Comparison of ENCODE assay signal across 14 cellular contexts in the genomic region with DNA sequence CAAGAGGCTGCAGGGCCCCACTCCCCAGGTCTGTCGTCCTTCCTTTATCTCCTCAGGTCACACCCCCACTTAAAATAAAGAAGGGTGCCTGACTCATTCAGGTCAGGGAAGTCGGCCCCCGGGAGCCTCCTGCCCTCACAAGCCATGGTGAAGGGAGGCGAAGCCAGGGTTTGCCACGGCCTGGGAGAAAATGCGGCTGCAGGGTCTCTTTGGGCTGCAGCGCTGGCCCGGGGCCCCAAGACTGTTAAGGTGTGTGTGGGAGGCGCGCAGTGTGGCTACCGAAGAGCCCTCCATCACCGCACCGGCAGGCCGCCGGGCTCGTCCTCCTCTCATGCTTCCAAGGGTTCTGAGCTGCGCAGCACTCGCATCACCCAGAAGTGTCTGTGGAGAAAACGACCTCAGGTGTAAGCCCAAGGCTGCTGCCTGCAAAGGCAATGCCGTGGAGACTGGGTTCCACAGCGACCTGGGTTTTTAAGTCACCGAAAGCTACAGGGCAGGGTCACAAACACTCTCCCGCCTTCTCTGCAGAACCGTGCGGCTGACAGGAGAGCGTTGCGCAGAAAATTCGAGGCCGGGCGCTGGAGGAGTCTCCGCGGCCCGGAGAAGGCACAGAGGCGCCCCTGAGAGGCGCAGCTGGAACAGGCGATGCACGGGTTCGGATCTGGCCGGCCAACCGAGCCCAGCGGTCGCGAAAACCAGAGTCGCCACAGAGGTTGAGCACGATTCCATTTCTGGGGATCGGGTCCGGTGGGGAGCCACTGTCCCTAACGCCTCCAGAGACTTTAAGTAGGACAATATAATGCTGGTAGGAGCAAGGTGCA. TPM values are rescaled to one million over a fixed set of nuclear protein-coding genes. Genes with fewer than 3 reads are reported as not detected.
A peak's percentile ranks its signal among the peaks of the same experiment; 100 is the strongest.
DNase-seq lines count a peak whose midpoint lies in the region; ATAC-seq, FAIRE-seq and TF ChIP-seq lines count a peak whose summit lies in the region.
"Had no signal": no experiment of that assay in that cellular context is flagged by ENCODE, and none has a peak within 500 bp of the region (broad histone marks: within the 10 kb centered on the region; RNA-seq: fewer than 3 reads in every experiment).

No MANE protein-coding gene starts in this region.

- POLR2A ChIA-PET in HepG2 (lab: Yijun Ruan, JAX), result no interaction called here

- TF ChIP-seq EP300 in HepG2 (IDR thresholded peaks at IDR 0.05; ENCODE audit: low read depth in 2 of 2, low read length in 2 of 2) (no peak), HepG2 (CRISPR knock-in tag; IDR thresholded peaks at IDR 0.05; ENCODE audit: borderline replicate concordance) (no peak)

- H3K9me3 ChIP-seq in HepG2 (ENCODE audit: low read length), result no peaks in the 10 kb centered on the region
- H3K9me3 ChIP-seq in right lobe of liver, result no peaks in the 10 kb centered on the region
- H3K9me3 ChIP-seq in iPS-18c (ENCODE audit: control insufficient read depth, insufficient read depth, low read length), result no peaks in the 10 kb centered on the region
- H3K9me3 ChIP-seq: tibial nerve had no signal

- H3K4me1 ChIP-seq in HepG2 (ENCODE audit: insufficient read depth, low read length) (peaks cover 37% of the 10 kb centered on the region), right lobe of liver (peaks cover 0 to 35% (median 5%) of the 10 kb centered on the region in 4 donors)

- H3K4me3 ChIP-seq in HepG2 (replicated peaks in 1 of 3; ENCODE audit: insufficient read depth in 1 of 3, low read depth in 2 of 3, low read length in 3 of 3) (peak overlapping the region in 1 of 3 experiments; percentile 7; a peak in 1 of 6 replicates), right lobe of liver (no peak overlapping the region), iPS-18c (ENCODE audit: insufficient read depth, low read depth, low read length) (peak overlapping the region; percentile 4; the same call in 1 of the 2 replicates)
- H3K4me3 ChIP-seq: tibial nerve had no signal

- no peak overlapping the region for H3K27ac ChIP-seq in HepG2 (ENCODE audit: extremely low read length, insufficient read depth, low read length)
- H3K27ac ChIP-seq in right lobe of liver, result no peak overlapping the region
- H3K27ac ChIP-seq: tibial nerve had no signal

- H3K9ac ChIP-seq in HepG2 (ENCODE audit: insufficient read depth, low read depth, low read length), result no peak overlapping the region

- DNase-seq in HepG2 (ENCODE audit: low spot score) (no peak), right lobe of liver (no peak), epidermal melanocyte (ENCODE audit: insufficient read length, low spot score) (no peak), globus pallidus (ENCODE audit: low spot score) (no peak)
- DNase-seq in activated T-cell treated with anti-CD3 and anti-CD28 coated beads, Interleukin-2, amount 50 U/mL, for 48 hours, result peak; percentile 47 to 51
- DNase-seq: caudate nucleus, NCI-H1694 treated with DMSO at 0.1 percent for 48 hours, PC-3 had no signal

- H3K27ac Mint-ChIP-seq in stimulated activated memory B cell treated with anti-CD40 and anti-IgM and Interleukin-4, amounts not matched to agents 10 μg/mL and 1 μg/mL and 100 μg/mL, for 72 hours, result no peak overlapping the region

- H3K36me3 ChIP-seq in HepG2 (replicated peaks in 1 of 2; ENCODE audit: control insufficient read depth in 1 of 2, insufficient read depth in 2 of 2, low read length in 2 of 2) (no peaks in the 10 kb centered on the region), right lobe of liver (no peaks in the 10 kb centered on the region)
- H3K36me3 ChIP-seq: tibial nerve had no signal

- no peaks in the 10 kb centered on the region for H4K20me1 ChIP-seq in HepG2 (ENCODE audit: insufficient read depth, low read length)

- CTCF ChIA-PET in HepG2 (lab: Yijun Ruan, JAX; ENCODE audit: low intra/inter-chr PET ratio, low total read pairs), result no interaction called here

- WGBS in HepG2 (ENCODE audit: low lambda C conversion rate), result 67% methylated on average over 34 of the region's 48 CpGs
- 0% methylated on average over 9 of the region's 48 CpGs for WGBS in right lobe of liver (ENCODE audit: insufficient coverage, low coverage, low lambda C conversion rate, missing lambda C conversion rate)

- no peaks in the 10 kb centered on the region for H3K36me3 Mint-ChIP-seq in stimulated activated memory B cell treated with anti-CD40 and anti-IgM and Interleukin-4, amounts not matched to agents 10 μg/mL and 1 μg/mL and 100 μg/mL, for 72 hours

- peaks cover 100% of the 10 kb centered on the region for H3K27me3 Mint-ChIP-seq in stimulated activated memory B cell treated with anti-CD40 and anti-IgM and Interleukin-4, amounts not matched to agents 10 μg/mL and 1 μg/mL and 100 μg/mL, for 72 hours

- no peak for TF ChIP-seq POLR2A in HepG2 (IDR thresholded peaks at IDR 0.05; ENCODE audit: insufficient read depth in 1 of 2, low read depth in 2 of 2, low read length in 2 of 2)
- no peak for TF ChIP-seq POLR2A in right lobe of liver (IDR thresholded peaks at IDR 0.05)

- FAIRE-seq in HepG2 (lab: Jason Lieb, UNC), result no peak

- H3K9me3 Mint-ChIP-seq in stimulated activated memory B cell treated with anti-CD40 and anti-IgM and Interleukin-4, amounts not matched to agents 10 μg/mL and 1 μg/mL and 100 μg/mL, for 72 hours, result no peaks in the 10 kb centered on the region

- ATAC-seq in HepG2 (no peak), right lobe of liver (no peak), HG02884 (IDR thresholded peaks at IDR 0.05; ENCODE audit: unreplicated experiment) (no peak)
- ATAC-seq in stimulated activated memory B cell treated with anti-CD40 and anti-IgM and Interleukin-4, amounts not matched to agents 10 μg/mL and 1 μg/mL and 100 μg/mL, for 72 hours, result no peak
- ATAC-seq: PC-3 had no signal

- no peak for TF ChIP-seq RAD21 in HepG2 (CRISPR knock-in tag; IDR thresholded peaks at IDR 0.05)

- intact Hi-C loops in HepG2 (cut with micrococcal nuclease; ENCODE audit: unreplicated experiment), result loop anchor here (5.0 kb wide), 1 partner anchor 1304 kb away; no protein-coding TSS in a partner anchor
- intact Hi-C loops in right lobe of liver (cut with DNase I), result loop anchor here in 1 of 2 donors (5.0 kb wide), 1 partner anchor 389 kb away; no protein-coding TSS in a partner anchor

- H3K4me1 Mint-ChIP-seq in stimulated activated memory B cell treated with anti-CD40 and anti-IgM and Interleukin-4, amounts not matched to agents 10 μg/mL and 1 μg/mL and 100 μg/mL, for 72 hours, result peaks cover 38% of the 10 kb centered on the region

- no TSS peak for BruUV-seq in HepG2 (replicated peaks; lab: Mats Ljungman, UMichigan)

- no peak overlapping the region for H3K4me2 ChIP-seq in HepG2 (ENCODE audit: low read depth, low read length)

- peak overlapping the region; percentile 46 for H3K4me3 Mint-ChIP-seq in stimulated activated memory B cell treated with anti-CD40 and anti-IgM and Interleukin-4, amounts not matched to agents 10 μg/mL and 1 μg/mL and 100 μg/mL, for 72 hours

- no peaks in the 10 kb centered on the region for H3K79me2 ChIP-seq in HepG2 (ENCODE audit: insufficient read depth, low read length)

- no peak overlapping the region for H2AFZ ChIP-seq in HepG2 (ENCODE audit: low read length)

- TF ChIP-seq CTCF in HepG2 (CRISPR knock-in tag; IDR thresholded peaks at IDR 0.05), result 0 out of 2 replicates have a peak, but pooled peaks have one; percentile 4
- no peak for TF ChIP-seq CTCF in right lobe of liver (IDR thresholded peaks at IDR 0.05)

- in situ Hi-C loops in HepG2 (cut with HindIII; ENCODE audit: extremely low pct_ligation_motif_present, low pct_unique_long_range_greater_than_20kb), result loop anchor here (5.0 kb wide), 3 partner anchors 39 to 389 kb away; no protein-coding TSS in a partner anchor

- H3K27me3 ChIP-seq in HepG2 (ENCODE audit: control insufficient read depth in 1 of 2, insufficient read depth in 2 of 2, low read length in 2 of 2) (peaks cover 21 to 76% of the 10 kb centered on the region in 2 experiments; a peak in 4 of 5 replicates), right lobe of liver (peaks cover 16 to 59% of the 10 kb centered on the region in 2 donors)

RNA-seq across cellular contexts. Expression of gene FOXL2, which starts 8.7 kb away (rescaled TPM):
- total RNA-seq in HepG2 (2016; rRNA removed; fragmentation: Illumina TruSeq; extraction: Trizol) (not detected in 2 replicates), right lobe of liver (not detected)
- total RNA-seq in HepG2 (2016; cell fraction: cytosol; rRNA removed; fragmentation: Illumina TruSeq; extraction: Trizol; ENCODE audit: low read depth), result not detected in 2 replicates
- total RNA-seq in HepG2 (2016; cell fraction: insoluble cytoplasmic fraction; rRNA removed; fragmentation: Illumina TruSeq; extraction: Trizol), result not detected in 2 replicates
- not detected in 2 replicates for total RNA-seq in HepG2 (2016; cell fraction: membrane; rRNA removed; fragmentation: Illumina TruSeq; extraction: Trizol)
- total RNA-seq in HepG2 (2016; cell fraction: nucleus; rRNA removed; fragmentation: Illumina TruSeq; extraction: Trizol), result not detected in 2 replicates
- polyA plus RNA-seq in HepG2 (2011; rRNA removed), result not detected in 2 replicates
- not detected in 2 replicates for polyA plus RNA-seq in HepG2 (2011; cell fraction: cytosol; rRNA removed)
- not detected in 2 replicates for polyA plus RNA-seq in HepG2 (2011; cell fraction: nucleus; rRNA removed)
- polyA plus RNA-seq in HepG2 (2012), result not detected in 2 replicates
- not detected in 2 replicates for polyA plus RNA-seq in HepG2 (2016; cell fraction: cytosol; fragmentation: Illumina TruSeq; extraction: Trizol; ENCODE audit: low read depth)
- not detected in 2 replicates for polyA plus RNA-seq in HepG2 (2016; cell fraction: insoluble cytoplasmic fraction; fragmentation: Illumina TruSeq; extraction: Trizol; ENCODE audit: low read depth)
- polyA plus RNA-seq in HepG2 (2016; cell fraction: membrane; fragmentation: Illumina TruSeq; extraction: Trizol; ENCODE audit: low read depth), result not detected in 2 replicates
- not detected in 2 replicates for polyA plus RNA-seq in HepG2 (2016; cell fraction: nucleus; fragmentation: Illumina TruSeq; extraction: Trizol; ENCODE audit: insufficient read depth, low read depth)
- polyA minus RNA-seq in HepG2 (2011; rRNA and poly(A)+ RNA removed; ENCODE audit: low replicate concordance), result 0.04 and 3.0 TPM in 2 replicates
- polyA minus RNA-seq in HepG2 (2011; cell fraction: cytosol; rRNA and poly(A)+ RNA removed), result 0.18 TPM in 1 of 2 replicates, not detected in the other
- not detected in 2 replicates for polyA minus RNA-seq in HepG2 (2011; cell fraction: nucleus; rRNA and poly(A)+ RNA removed)
- total RNA-seq: PC-3; T-helper 2 cell treated with Interferon-gamma antibody and Interleukin-4, amounts not matched to agents 100 ng/mL and 5 ng/mL, for 36 hours; tibial nerve had no signal

RNA-seq across cellular contexts. Expression of gene FOXL2NB, which starts 8.8 kb away (rescaled TPM):
- total RNA-seq in HepG2 (2016; rRNA removed; fragmentation: Illumina TruSeq; extraction: Trizol) (not detected in 2 replicates), right lobe of liver (not detected)
- not detected in 2 replicates for total RNA-seq in HepG2 (2016; cell fraction: cytosol; rRNA removed; fragmentation: Illumina TruSeq; extraction: Trizol; ENCODE audit: low read depth)
- total RNA-seq in HepG2 (2016; cell fraction: insoluble cytoplasmic fraction; rRNA removed; fragmentation: Illumina TruSeq; extraction: Trizol), result not detected in 2 replicates
- total RNA-seq in HepG2 (2016; cell fraction: membrane; rRNA removed; fragmentation: Illumina TruSeq; extraction: Trizol), result not detected in 2 replicates
- total RNA-seq in HepG2 (2016; cell fraction: nucleus; rRNA removed; fragmentation: Illumina TruSeq; extraction: Trizol), result not detected in 2 replicates
- polyA plus RNA-seq in HepG2 (2011; rRNA removed), result 0.03 TPM in 1 of 2 replicates, not detected in the other
- not detected in 2 replicates for polyA plus RNA-seq in HepG2 (2011; cell fraction: cytosol; rRNA removed)
- polyA plus RNA-seq in HepG2 (2011; cell fraction: nucleus; rRNA removed), result 0.03 and 0.10 TPM in 2 replicates
- not detected in 2 replicates for polyA plus RNA-seq in HepG2 (2012)
- polyA plus RNA-seq in HepG2 (2016; cell fraction: cytosol; fragmentation: Illumina TruSeq; extraction: Trizol; ENCODE audit: low read depth), result not detected in 2 replicates
- polyA plus RNA-seq in HepG2 (2016; cell fraction: insoluble cytoplasmic fraction; fragmentation: Illumina TruSeq; extraction: Trizol; ENCODE audit: low read depth), result not detected in 2 replicates
- not detected in 2 replicates for polyA plus RNA-seq in HepG2 (2016; cell fraction: membrane; fragmentation: Illumina TruSeq; extraction: Trizol; ENCODE audit: low read depth)
- not detected in 2 replicates for polyA plus RNA-seq in HepG2 (2016; cell fraction: nucleus; fragmentation: Illumina TruSeq; extraction: Trizol; ENCODE audit: insufficient read depth, low read depth)
- 9.2 TPM in 1 of 2 replicates, not detected in the other for polyA minus RNA-seq in HepG2 (2011; rRNA and poly(A)+ RNA removed; ENCODE audit: low replicate concordance)
- polyA minus RNA-seq in HepG2 (2011; cell fraction: cytosol; rRNA and poly(A)+ RNA removed), result not detected in 2 replicates
- not detected in 2 replicates for polyA minus RNA-seq in HepG2 (2011; cell fraction: nucleus; rRNA and poly(A)+ RNA removed)
- total RNA-seq: fibroblast of lung; PC-3; T-helper 2 cell treated with Interferon-gamma antibody and Interleukin-4, amounts not matched to agents 100 ng/mL and 5 ng/mL, for 36 hours; tibial nerve had no signal
- polyA plus RNA-seq: fibroblast of lung had no signal

Comparison
In these comparisons a context has a peak if more than half of its experiments do, and no peak if none do; other contexts are left out.
1. DNase-seq: peak in activated T-cell treated with anti-CD3 and anti-CD28 coated beads, Interleukin-2, amount 50 U/mL, for 48 hours (2 of 2); none in HepG2 (single experiment), right lobe of liver (0 of 3), epidermal melanocyte (single experiment) and globus pallidus (single experiment).